Comparison of ENCODE assay signal across 9 cellular contexts in genomic region chr4:115580901-115581300, GRCh38.
"Had no signal": no experiment of that assay in that cellular context is flagged by ENCODE, and none has a peak within 500 bp of the region (broad histone marks: within the 10 kb centered on the region; RNA-seq: fewer than 3 reads in every experiment).

No MANE protein-coding gene starts in this region.

- FAIRE-seq: H54 had no signal

- DNase-seq: GM23248, GOT3, H7, H9, HCEC 1CT, HFFc6 had no signal

- H2AFZ ChIP-seq: GM23248, GM23338 had no signal

- ATAC-seq: GM23338, HCT116 had no signal

- H3K4me2 ChIP-seq: GM23338 had no signal

- H3K9ac ChIP-seq: GM23248 had no signal

- H3K27ac ChIP-seq: GM23248 had no signal

- H3K4me3 ChIP-seq: GM23248, GM23338 had no signal
